1 cellular context compared by ENCODE assay signal in genomic region chr22:38835888-38836301, GRCh38.
TF ChIP-seq lines count a peak whose summit lies in the region.

No MANE protein-coding gene starts in this region.

TF ChIP-seq in IMR-90, 13 proteins besides CTCF, POLR2A, EP300 and RAD21:
- TF ChIP-seq MAFK (IDR thresholded peaks at IDR 0.05; ENCODE audit: low read depth, low read length) (no peak), CEBPB (IDR thresholded peaks at IDR 0.05; ENCODE audit: low read depth, low read length) (no peak), SMC3 (IDR thresholded peaks at IDR 0.05; ENCODE audit: low read depth, low read length) (no peak), USF2 (IDR thresholded peaks at IDR 0.05; ENCODE audit: low read depth, low read length) (no peak), RCOR1 (IDR thresholded peaks at IDR 0.05; ENCODE audit: insufficient replicate concordance, low read length) (no peak), NFE2L2 (IDR thresholded peaks at IDR 0.05; ENCODE audit: low read depth, low read length) (no peak), ELK1 (IDR thresholded peaks at IDR 0.05; ENCODE audit: borderline replicate concordance, low read depth, low read length) (no peak), MAZ (IDR thresholded peaks at IDR 0.05; ENCODE audit: borderline replicate concordance, low read depth, low read length) (no peak), MXI1 (IDR thresholded peaks at IDR 0.05; ENCODE audit: borderline replicate concordance, low read depth, low read length) (no peak), CHD1 (IDR thresholded peaks at IDR 0.05; ENCODE audit: low read depth, low read length) (no peak), FOS (IDR thresholded peaks at IDR 0.05; ENCODE audit: low read depth, low read length) (no peak), RFX5 (IDR thresholded peaks at IDR 0.05; ENCODE audit: low read depth, low read length) (no peak), BHLHE40 (IDR thresholded peaks at IDR 0.05; ENCODE audit: low read depth, low read length) (no peak)
